ENCODE assay signal across 14 cellular contexts in the genomic region with DNA sequence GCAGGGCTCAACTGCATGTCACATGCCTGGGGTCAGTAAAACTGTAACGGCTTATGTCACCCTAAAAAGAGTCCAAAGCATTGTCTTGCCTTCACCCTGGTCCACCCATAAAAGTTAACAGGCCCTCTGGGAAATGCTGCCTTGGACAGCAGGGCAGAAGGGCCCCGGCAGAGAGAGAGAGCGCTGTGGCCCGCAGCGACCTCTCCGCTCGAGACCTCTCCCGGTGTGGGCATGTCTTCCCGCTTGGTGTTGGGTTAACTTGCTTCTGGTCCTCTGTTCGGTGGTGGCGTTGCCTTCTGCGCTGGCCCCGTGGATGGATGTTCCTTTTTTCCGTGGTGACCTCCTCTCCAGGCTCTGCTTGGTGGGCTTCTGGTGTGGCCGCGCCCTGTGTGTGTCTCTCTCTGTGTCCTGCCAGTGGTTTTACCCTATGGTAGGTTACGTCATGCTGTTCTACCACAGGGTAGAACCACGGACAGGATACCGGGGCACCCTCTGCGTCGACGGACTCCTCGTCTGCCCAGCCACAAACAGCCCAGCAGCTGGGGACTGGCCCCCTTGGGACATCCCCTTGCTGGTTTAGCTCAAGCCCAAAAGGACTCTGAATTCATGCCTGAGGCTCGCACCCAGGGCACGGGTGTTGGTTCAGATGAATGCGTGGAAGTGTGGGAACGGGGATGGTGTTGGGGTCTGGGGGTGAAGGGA.
"Had no signal": no experiment of that assay in that cellular context is flagged by ENCODE, and none has a peak within 500 bp of the region (broad histone marks: within the 10 kb centered on the region; RNA-seq: fewer than 3 reads in every experiment).

No MANE protein-coding gene starts in this region.

- H3K4me1 Mint-ChIP-seq: nephron had no signal

- DNase-seq: activated CD4-positive, alpha-beta T cell treated with anti-CD3 and anti-CD28 coated beads for 4 hours; activated CD8-positive, alpha-beta T cell treated with anti-CD3 and anti-CD28 coated beads, Interleukin-2, amount 10 ng/mL, durations not matched to agents 7 days and 5 days; activated naive CD4-positive, alpha-beta T cell treated with anti-CD3 and anti-CD28 coated beads for 36 hours; central memory CD4-positive, alpha-beta T cell; erythroblast; kidney glomerular epithelial cell; mucosa of descending colon; stimulated activated CD4-positive, alpha-beta T cell treated with anti-CD3 and anti-CD28 coated beads, Interleukin-4, amount 100 ng/mL, for 4 hours; T1000; trophoblast cell had no signal

- H3K9me3 ChIP-seq: mucosa of descending colon, ovary had no signal

- H3K27me3 ChIP-seq: ovary had no signal

- H3K27ac Mint-ChIP-seq: activated CD8-positive, alpha-beta T cell treated with anti-CD3 and anti-CD28 coated beads, Interleukin-2, amount 10 ng/mL, durations not matched to agents 7 days and 5 days; activated naive CD4-positive, alpha-beta T cell treated with anti-CD3 and anti-CD28 coated beads for 36 hours; dendritic cell treated with granulocyte-macrophage colony-stimulating factor and Interleukin-4, amounts not matched to agents 40 ng/mL and 50 ng/mL, for 4 days; nephron had no signal

- H3K9me3 Mint-ChIP-seq: activated naive CD4-positive, alpha-beta T cell treated with anti-CD3 and anti-CD28 coated beads for 36 hours; dendritic cell treated with granulocyte-macrophage colony-stimulating factor and Interleukin-4, amounts not matched to agents 40 ng/mL and 50 ng/mL, for 4 days; nephron had no signal

- H3K27ac ChIP-seq: ovary had no signal

- H3K4me3 ChIP-seq: lung, mucosa of descending colon, ovary had no signal

- H3K27me3 Mint-ChIP-seq: dendritic cell treated with granulocyte-macrophage colony-stimulating factor and Interleukin-4, amounts not matched to agents 40 ng/mL and 50 ng/mL, for 4 days had no signal

- H3K36me3 ChIP-seq: ovary had no signal

- H3K4me3 Mint-ChIP-seq: activated CD8-positive, alpha-beta T cell treated with anti-CD3 and anti-CD28 coated beads, Interleukin-2, amount 10 ng/mL, durations not matched to agents 7 days and 5 days; activated naive CD4-positive, alpha-beta T cell treated with anti-CD3 and anti-CD28 coated beads for 36 hours; dendritic cell treated with granulocyte-macrophage colony-stimulating factor and Interleukin-4, amounts not matched to agents 40 ng/mL and 50 ng/mL, for 4 days; nephron had no signal
